Comparison of ENCODE assay signal across 15 cellular contexts in the genomic region with DNA sequence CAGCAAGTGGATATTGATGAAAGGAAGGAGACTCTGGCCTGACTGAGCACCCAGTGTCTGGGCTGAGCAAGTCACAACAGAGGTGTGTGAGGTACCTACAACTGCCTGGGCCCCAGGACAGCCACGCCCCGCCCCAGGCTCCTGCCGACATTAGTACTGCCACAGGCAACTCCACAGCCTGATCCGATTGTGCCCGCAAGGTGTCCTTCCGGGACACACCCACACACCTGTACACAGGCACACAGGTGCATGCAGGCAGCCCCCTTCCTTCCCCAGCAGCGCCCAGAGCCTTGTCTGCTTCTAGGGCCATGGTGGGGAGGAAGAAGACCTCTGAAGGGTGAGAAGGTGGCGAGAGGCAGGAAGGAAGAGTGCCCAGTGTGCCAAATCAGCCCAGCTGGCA.
A peak's percentile ranks its signal among the peaks of the same experiment; 100 is the strongest.
DNase-seq lines count a peak whose midpoint lies in the region; ATAC-seq, FAIRE-seq and TF ChIP-seq lines count a peak whose summit lies in the region.
"Had no signal": no experiment of that assay in that cellular context is flagged by ENCODE, and none has a peak within 500 bp of the region (broad histone marks: within the 10 kb centered on the region; RNA-seq: fewer than 3 reads in every experiment).

No MANE protein-coding gene starts in this region.

- intact Hi-C loops in body of pancreas (cut with DNase I): no loop called here
- intact Hi-C loops in left colon (cut with DNase I, micrococcal nuclease): no loop called here
- intact Hi-C loops in CD8-positive, alpha-beta T cell (cut with DNase I, micrococcal nuclease): no loop called here

- no peaks in the 10 kb centered on the region for H3K9me3 ChIP-seq in BLaER1 treated with 17β-estradiol and CSF1 and Interleukin-3, amounts not matched to agents 10 nM and 100 nM (replicated peaks in 1 of 11)
- H3K9me3 ChIP-seq in body of pancreas (no peaks in the 10 kb centered on the region), small intestine (ENCODE audit: control insufficient read depth, low read depth) (no peaks in the 10 kb centered on the region)
- H3K9me3 ChIP-seq in CD8-positive, alpha-beta T cell (ENCODE audit: low read length): no peaks in the 10 kb centered on the region

- no peak for TF ChIP-seq CTCF in body of pancreas (IDR thresholded peaks at IDR 0.05)
- no peak for TF ChIP-seq CTCF in CD8-positive, alpha-beta T cell (IDR thresholded peaks at IDR 0.05)

- no peak for TF ChIP-seq POLR2A in body of pancreas (IDR thresholded peaks at IDR 0.05)

- DNase-seq in body of pancreas: no peak
- DNase-seq in left colon: no peak
- peak; percentile 18 for DNase-seq in small intestine
- no peak for DNase-seq in CD8-positive, alpha-beta T cell
- DNase-seq in DMS114 treated with DMSO at 0.1 percent for 48 hours (lab: John Stamatoyannopoulos, UW; ENCODE audit: unreplicated experiment): no peak
- no peak for DNase-seq in urothelium cell line (ENCODE audit: low spot score)
- DNase-seq: activated CD4-positive, alpha-beta memory T cell treated with anti-CD3 and anti-CD28 coated beads for 36 hours; activated naive CD4-positive, alpha-beta T cell treated with anti-CD3 and anti-CD28 coated beads for 36 hours; cortex of kidney; Kasumi-1; NCI-H2081 treated with DMSO at 0.1 percent for 48 hours had no signal

- no peaks in the 10 kb centered on the region for H3K4me1 Mint-ChIP-seq in CD8-positive, alpha-beta T cell (ENCODE audit: low read depth)

- H3K4me3 Mint-ChIP-seq in CD8-positive, alpha-beta T cell: no peak overlapping the region
- H3K4me3 Mint-ChIP-seq: activated CD4-positive, alpha-beta memory T cell treated with anti-CD3 and anti-CD28 coated beads for 36 hours; activated naive CD4-positive, alpha-beta T cell treated with anti-CD3 and anti-CD28 coated beads for 36 hours had no signal

- H3K27me3 Mint-ChIP-seq in CD8-positive, alpha-beta T cell (ENCODE audit: low read depth): peaks cover 5% of the 10 kb centered on the region

- H3K27me3 ChIP-seq in BLaER1 treated with 17β-estradiol and CSF1 and Interleukin-3, amounts not matched to agents 10 nM and 100 nM: 0 out of 22 replicates have a peak, but pooled peaks cover 0 to 4% (median 0%) of the 10 kb centered on the region in 11 experiments
- H3K27me3 ChIP-seq in body of pancreas: no peaks in the 10 kb centered on the region
- H3K27me3 ChIP-seq in small intestine (ENCODE audit: control insufficient read depth in 2 of 2, insufficient read depth in 2 of 2, low read length in 2 of 2): no peaks in the 10 kb centered on the region
- H3K27me3 ChIP-seq in CD8-positive, alpha-beta T cell (ENCODE audit: insufficient read depth, low read length): no peaks in the 10 kb centered on the region

- CTCF ChIA-PET in CD8-positive, alpha-beta T cell (lab: Charles Lee): no interaction called here

- H3K9ac ChIP-seq in BLaER1 treated with 17β-estradiol and CSF1 and Interleukin-3, amounts not matched to agents 10 nM and 100 nM: no peak overlapping the region

- H3K27ac Mint-ChIP-seq in CD8-positive, alpha-beta T cell: no peak overlapping the region
- H3K27ac Mint-ChIP-seq: activated CD4-positive, alpha-beta memory T cell treated with anti-CD3 and anti-CD28 coated beads for 36 hours; activated naive CD4-positive, alpha-beta T cell treated with anti-CD3 and anti-CD28 coated beads for 36 hours had no signal

- H3K4me2 ChIP-seq in BLaER1 treated with 17β-estradiol and CSF1 and Interleukin-3, amounts not matched to agents 10 nM and 100 nM: peak overlapping the region in 6 of 11 experiments; percentile 11 to 54 (median 41); a peak in 7 of 22 replicates

- POLR2A ChIA-PET in CD8-positive, alpha-beta T cell (lab: Charles Lee): no interaction called here

- ATAC-seq in body of pancreas (no peak), left colon (peak; percentile 68), HG03159 (IDR thresholded peaks at IDR 0.05; ENCODE audit: unreplicated experiment) (no peak)
- ATAC-seq in CD8-positive, alpha-beta T cell: no peak
- ATAC-seq: left lobe of liver had no signal

- no peaks in the 10 kb centered on the region for H3K9me3 Mint-ChIP-seq in CD8-positive, alpha-beta T cell
- H3K9me3 Mint-ChIP-seq: activated CD4-positive, alpha-beta memory T cell treated with anti-CD3 and anti-CD28 coated beads for 36 hours; activated naive CD4-positive, alpha-beta T cell treated with anti-CD3 and anti-CD28 coated beads for 36 hours had no signal

- peaks cover 21 to 37% (median 31%) of the 10 kb centered on the region in 10 experiments for H3K4me1 ChIP-seq in BLaER1 treated with 17β-estradiol and CSF1 and Interleukin-3, amounts not matched to agents 10 nM and 100 nM
- peaks cover 88% of the 10 kb centered on the region for H3K4me1 ChIP-seq in body of pancreas
- no peaks in the 10 kb centered on the region for H3K4me1 ChIP-seq in small intestine (ENCODE audit: control insufficient read depth in 2 of 2, insufficient read depth in 1 of 2, low read depth in 1 of 2, low read length in 1 of 2)
- no peaks in the 10 kb centered on the region for H3K4me1 ChIP-seq in CD8-positive, alpha-beta T cell (ENCODE audit: insufficient read depth, low read length)

- H3K36me3 ChIP-seq in BLaER1 treated with 17β-estradiol and CSF1 and Interleukin-3, amounts not matched to agents 10 nM and 100 nM: peaks cover 0 to 19% (median 0%) of the 10 kb centered on the region in 11 experiments; a peak in 5 of 22 replicates
- peaks cover 0 to 3% of the 10 kb centered on the region in 2 donors for H3K36me3 ChIP-seq in body of pancreas (replicated peaks in 1 of 2; ENCODE audit: insufficient read depth in 1 of 2, low read depth in 2 of 2)
- H3K36me3 ChIP-seq in small intestine (ENCODE audit: control insufficient read depth in 2 of 2, insufficient read depth in 2 of 2, low read length in 2 of 2): no peaks in the 10 kb centered on the region
- H3K36me3 ChIP-seq in CD8-positive, alpha-beta T cell (ENCODE audit: insufficient read depth, low read length): no peaks in the 10 kb centered on the region

- no peaks in the 10 kb centered on the region for H3K36me3 Mint-ChIP-seq in CD8-positive, alpha-beta T cell
- H3K36me3 Mint-ChIP-seq: activated CD4-positive, alpha-beta memory T cell treated with anti-CD3 and anti-CD28 coated beads for 36 hours had no signal

- H3K27ac ChIP-seq in BLaER1 treated with 17β-estradiol and CSF1 and Interleukin-3, amounts not matched to agents 10 nM and 100 nM: no peak overlapping the region
- peak overlapping the region; percentile 17 to 83 (median 48) for H3K27ac ChIP-seq in body of pancreas
- H3K27ac ChIP-seq in small intestine (ENCODE audit: low read depth in 1 of 2, low read length in 1 of 2): peak overlapping the region in 1 of 2 donors; percentile 77
- no peak overlapping the region for H3K27ac ChIP-seq in CD8-positive, alpha-beta T cell (ENCODE audit: low read depth, low read length)

- peaks cover 0 to 68% (median 26%) of the 10 kb centered on the region in 11 experiments; a peak in 15 of 22 replicates for H4K20me1 ChIP-seq in BLaER1 treated with 17β-estradiol and CSF1 and Interleukin-3, amounts not matched to agents 10 nM and 100 nM

- whole genome bisulfite sequencing in body of pancreas, 2 donors: 74 to 81% methylated on average over 1 to 8 of the region's 8 CpGs
- 11 to 63% (median 44%) methylated on average over 8 of the region's 8 CpGs for WGBS in small intestine, 3 donors

- FAIRE-seq in small intestine (lab: Jason Lieb, UNC): no peak
- FAIRE-seq in urothelium cell line (lab: Jason Lieb, UNC): no peak
- FAIRE-seq: frontal cortex had no signal

- no peak overlapping the region for H3K4me3 ChIP-seq in BLaER1 treated with 17β-estradiol and CSF1 and Interleukin-3, amounts not matched to agents 10 nM and 100 nM
- no peak overlapping the region for H3K4me3 ChIP-seq in body of pancreas
- no peak overlapping the region for H3K4me3 ChIP-seq in small intestine (ENCODE audit: low read depth in 1 of 2, low read length in 2 of 2)
- no peak overlapping the region for H3K4me3 ChIP-seq in CD8-positive, alpha-beta T cell (ENCODE audit: low read depth, low read length)

Comparison
In these comparisons a context has a peak if more than half of its experiments do, and no peak if none do; other contexts are left out.
1. H3K27ac ChIP-seq: peak in body of pancreas (4 of 4); none in BLaER1 treated with 17β-estradiol and CSF1 and Interleukin-3, amounts not matched to agents 10 nM and 100 nM (0 of 11) and CD8-positive, alpha-beta T cell (single experiment).